8 cellular contexts compared by ENCODE assay signal in genomic region chr1:85062425-85063026, GRCh38. TPM values are rescaled to one million over a fixed set of nuclear protein-coding genes. Genes with fewer than 3 reads are reported as not detected.
A peak's percentile ranks its signal among the peaks of the same experiment; 100 is the strongest.
DNase-seq lines count a peak whose midpoint lies in the region; ATAC-seq and TF ChIP-seq lines count a peak whose summit lies in the region.

No MANE protein-coding gene starts in this region.

- no peaks in the 10 kb centered on the region for H3K9me2 ChIP-seq in PC-3 (replicated peaks; ENCODE audit: low read length)

- H3K79me2 ChIP-seq in PC-3 (ENCODE audit: low read length) = no peaks in the 10 kb centered on the region

- peak overlapping the region; percentile 90 for H3K4me2 ChIP-seq in PC-3 (ENCODE audit: low read length)

- H3K27me3 ChIP-seq in PC-3 (ENCODE audit: low read length) = no peaks in the 10 kb centered on the region
- H3K27me3 ChIP-seq in esophagus squamous epithelium = no peaks in the 10 kb centered on the region
- no peaks in the 10 kb centered on the region for H3K27me3 ChIP-seq in psoas muscle (ENCODE audit: insufficient read depth in 3 of 3, low read length in 2 of 3)

- no peaks in the 10 kb centered on the region for H4K20me1 ChIP-seq in PC-3 (ENCODE audit: low read length)

- DNase-seq in PC-3 = no peak
- no peak for DNase-seq in esophagus squamous epithelium (lab: John Stamatoyannopoulos, UW)
- no peak for DNase-seq in psoas muscle
- DNase-seq in GM13977 (ENCODE audit: low spot score) = no peak
- no peak for DNase-seq in NCI-H146 (lab: John Stamatoyannopoulos, UW)
- DNase-seq in DMS79 (lab: John Stamatoyannopoulos, UW) = no peak

- CTCF ChIA-PET in PC-3 (lab: Charles Lee) = no interaction called here

- TF ChIP-seq POLR2A in esophagus squamous epithelium (IDR thresholded peaks at IDR 0.05) = no peak

- no TSS peak for BruUV-seq in PC-3 (replicated peaks; lab: Mats Ljungman, UMichigan)

- H3K4me1 ChIP-seq in PC-3 (ENCODE audit: insufficient read depth, low read length) (peaks cover 9% of the 10 kb centered on the region), esophagus squamous epithelium (peaks cover 0 to 11% (median 0%) of the 10 kb centered on the region in 3 donors), psoas muscle (no peaks in the 10 kb centered on the region)

- no peaks in the 10 kb centered on the region for H3K36me3 ChIP-seq in PC-3 (ENCODE audit: low read depth, low read length)
- H3K36me3 ChIP-seq in esophagus squamous epithelium = no peaks in the 10 kb centered on the region
- H3K36me3 ChIP-seq in psoas muscle (ENCODE audit: insufficient read depth in 1 of 2, low read depth in 1 of 2) = no peaks in the 10 kb centered on the region

- H3K27ac ChIP-seq in PC-3 (ENCODE audit: low read length) (no peak overlapping the region), esophagus squamous epithelium (peak overlapping the region in 2 of 4 donors; percentile 21 to 73), psoas muscle (no peak overlapping the region)

- no peak overlapping the region for H3K9ac ChIP-seq in PC-3 (ENCODE audit: low read length)

- ATAC-seq in GM18873 (IDR thresholded peaks at IDR 0.05; ENCODE audit: low FRiP score, unreplicated experiment) (peak; percentile 2), PC-3 (peak; percentile 29), psoas muscle (peak in 3 of 4 donors; percentile 8 to 39 (median 14)), HG03175 (IDR thresholded peaks at IDR 0.05; ENCODE audit: unreplicated experiment) (no peak)

- no peak for TF ChIP-seq CTCF in PC-3 (conservative IDR thresholded peaks at IDR 0.05; ENCODE audit: low read depth, low read length)
- TF ChIP-seq CTCF in esophagus squamous epithelium (IDR thresholded peaks at IDR 0.05) = no peak
- TF ChIP-seq CTCF in psoas muscle (IDR thresholded peaks at IDR 0.05) = no peak
- no peak for TF ChIP-seq CTCF in GM13977 (IDR thresholded peaks at IDR 0.05; ENCODE audit: extremely low read depth, insufficient read depth, missing control alignments)

- intact Hi-C loops in PC-3 (cut with micrococcal nuclease) = no loop called here
- intact Hi-C loops in esophagus squamous epithelium (cut with DNase I) = no loop called here
- intact Hi-C loops in psoas muscle (cut with DNase I) = loop anchor here in 1 of 2 donors (10.0 kb wide), 1 partner anchor 192 kb away; the partner anchor contains the start of gene C1orf52

- WGBS in esophagus squamous epithelium, 2 donors = 22 to 38% methylated on average over 7 of the region's 7 CpGs
- 29 to 35% (median 31%) methylated on average over 7 of the region's 7 CpGs for WGBS in psoas muscle, 3 donors

- POLR2A ChIA-PET in PC-3 (lab: Charles Lee; ENCODE audit: unreplicated experiment) = interaction anchor here (0.6 kb wide), 1 partner anchor 387 kb away, joined by 3 read pairs; no protein-coding TSS in a partner anchor

- H3F3A ChIP-seq in PC-3 (ENCODE audit: low read length, unreplicated experiment) = no peaks in the 10 kb centered on the region

- in situ Hi-C loops in GM13977 (cut with MboI; ENCODE audit: low pct_unique_long_range_greater_than_20kb, low sequenced_read_pairs, unreplicated experiment) = no loop called here

- H3K9me3 ChIP-seq in PC-3 (ENCODE audit: low read length) = no peaks in the 10 kb centered on the region
- no peaks in the 10 kb centered on the region for H3K9me3 ChIP-seq in esophagus squamous epithelium
- H3K9me3 ChIP-seq in psoas muscle = no peaks in the 10 kb centered on the region

- H3K4me3 ChIP-seq in PC-3 (ENCODE audit: low read length) (peak overlapping the region; percentile 70), esophagus squamous epithelium (peak overlapping the region; percentile 31 to 66 (median 48)), psoas muscle (peak overlapping the region; percentile 75)

- H2AFZ ChIP-seq in PC-3 (ENCODE audit: low read length) = peak overlapping the region; percentile 92

RNA-seq across cellular contexts. Expression of gene MCOLN3, which starts 14.2 kb away (rescaled TPM):
- total RNA-seq in PC-3 (2014; rRNA removed) = 1.2 and 2.4 TPM in 2 replicates
- total RNA-seq in esophagus squamous epithelium = 1 to 10 TPM in 1 of 4 donors, under 1 TPM in 2, not detected in 1; 0.32 to 2.3 (median 0.61) TPM
- under 1 TPM in 2 of 4 donors, not detected in 2; 0.52 to 0.62 TPM for total RNA-seq in psoas muscle
- polyA plus RNA-seq in psoas muscle = under 1 TPM in 2 of 3 donors, not detected in 1; 0.06 to 0.12 TPM
